ENCODE assay signal across 8 cellular contexts in the genomic region with DNA sequence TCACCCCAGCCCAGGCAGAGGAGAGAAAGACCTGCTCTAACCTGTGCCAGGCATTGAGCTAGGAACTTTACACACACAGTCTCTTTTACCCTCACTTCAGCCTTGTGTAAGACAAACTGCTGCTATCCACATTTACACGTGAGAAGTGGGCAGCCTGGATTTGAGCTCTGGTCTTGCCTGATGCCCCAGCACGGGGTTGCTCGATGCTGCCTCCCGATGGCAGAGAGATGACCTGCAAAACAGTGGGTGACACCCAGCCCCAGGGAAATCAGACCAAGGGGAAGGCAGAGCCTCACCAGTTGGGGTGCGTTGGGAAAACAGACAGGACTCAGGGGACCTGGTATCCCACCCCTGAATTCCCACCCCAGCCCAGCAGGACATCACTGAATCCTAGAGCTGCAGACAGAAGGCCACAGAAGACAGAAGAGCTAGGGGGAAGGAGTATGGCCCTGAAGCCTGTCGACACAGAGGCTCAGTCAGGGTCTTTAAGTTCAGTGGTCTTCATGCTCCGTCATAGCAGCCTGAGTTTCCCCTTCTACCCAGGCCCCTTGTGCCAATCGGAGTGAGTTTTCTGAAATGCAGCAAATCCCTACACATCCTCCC. TPM values are rescaled to one million over a fixed set of nuclear protein-coding genes. Genes with fewer than 3 reads are reported as not detected.
A peak's percentile ranks its signal among the peaks of the same experiment; 100 is the strongest.
DNase-seq lines count a peak whose midpoint lies in the region; ATAC-seq and TF ChIP-seq lines count a peak whose summit lies in the region.

No MANE protein-coding gene starts in this region.

- POLR2A ChIA-PET in activated CD4-positive, alpha-beta T cell treated with anti-CD3 and anti-CD28 coated beads for 36 hours (lab: Charles Lee) = no interaction called here

- DNase-seq in activated CD4-positive, alpha-beta T cell treated with anti-CD3 and anti-CD28 coated beads for 36 hours = peak; percentile 59
- DNase-seq in activated CD4-positive, alpha-beta T cell treated with anti-CD3 and anti-CD28 coated beads for 4 hours = no peak
- DNase-seq in amniotic epithelial cell (ENCODE audit: low read depth) (peak; percentile 40), kidney tubule cell (ENCODE audit: low spot score) (peak; percentile 43), NK-92 (lab: John Stamatoyannopoulos, UW; ENCODE audit: unreplicated experiment) (no peak), NCI-H345 (lab: John Stamatoyannopoulos, UW) (no peak)

- no peaks in the 10 kb centered on the region for H3K27me3 ChIP-seq in Loucy (ENCODE audit: insufficient read depth, low read length, poor library complexity, severe bottlenecking)

- no peaks in the 10 kb centered on the region for H3K9me3 Mint-ChIP-seq in activated CD4-positive, alpha-beta T cell treated with anti-CD3 and anti-CD28 coated beads for 36 hours (ENCODE audit: low read depth)

- H3K4me1 ChIP-seq in Loucy (ENCODE audit: insufficient read depth, low read length, poor library complexity, severe bottlenecking) = peaks cover 19% of the 10 kb centered on the region

- peaks cover 14% of the 10 kb centered on the region for H3K4me1 Mint-ChIP-seq in activated CD4-positive, alpha-beta T cell treated with anti-CD3 and anti-CD28 coated beads for 36 hours

- peak; percentile 76 for TF ChIP-seq CTCF in Loucy (conservative IDR thresholded peaks at IDR 0.05; ENCODE audit: low read length)

- no peaks in the 10 kb centered on the region for H3K36me3 Mint-ChIP-seq in activated CD4-positive, alpha-beta T cell treated with anti-CD3 and anti-CD28 coated beads for 36 hours (ENCODE audit: low read depth)

- H3K27me3 Mint-ChIP-seq in activated CD4-positive, alpha-beta T cell treated with anti-CD3 and anti-CD28 coated beads for 36 hours = peaks cover 43% of the 10 kb centered on the region

- no peaks in the 10 kb centered on the region for H3K9me3 ChIP-seq in Loucy (ENCODE audit: insufficient read depth, low read depth, low read length)

- no peaks in the 10 kb centered on the region for H3K9me2 ChIP-seq in Loucy (replicated peaks; ENCODE audit: low read depth, low read length)

- no peak overlapping the region for H2AFZ ChIP-seq in Loucy (ENCODE audit: low read length)

- H3K4me3 ChIP-seq in Loucy (ENCODE audit: low read length, poor library complexity, severe bottlenecking) = no peak overlapping the region

- H3K4me3 Mint-ChIP-seq in activated CD4-positive, alpha-beta T cell treated with anti-CD3 and anti-CD28 coated beads for 36 hours = no peak overlapping the region

- H3F3A ChIP-seq in Loucy (ENCODE audit: low read depth) = no peaks in the 10 kb centered on the region

- CTCF ChIA-PET in activated CD4-positive, alpha-beta T cell treated with anti-CD3 and anti-CD28 coated beads for 36 hours (lab: Charles Lee) = interaction anchor here (0.6 to 1.3 kb wide), 2 partner anchors 19 to 927 kb away, joined by 3 read pairs; no protein-coding TSS in a partner anchor

- H3K36me3 ChIP-seq in Loucy (ENCODE audit: insufficient read depth, low read length) = no peaks in the 10 kb centered on the region

- no peak overlapping the region for H3K9ac ChIP-seq in Loucy (ENCODE audit: low read depth, low read length, poor library complexity, severe bottlenecking)

- H4K20me1 ChIP-seq in Loucy (ENCODE audit: insufficient read depth, low read length, poor library complexity, severe bottlenecking) = no peaks in the 10 kb centered on the region

- H3K79me2 ChIP-seq in Loucy (ENCODE audit: insufficient read depth, low read length) = no peaks in the 10 kb centered on the region

- ATAC-seq in activated CD4-positive, alpha-beta T cell treated with anti-CD3 and anti-CD28 coated beads for 36 hours = peak; percentile 39
- no peak for ATAC-seq in GM19455 (IDR thresholded peaks at IDR 0.05; ENCODE audit: unreplicated experiment)

- no peak overlapping the region for H3K27ac Mint-ChIP-seq in activated CD4-positive, alpha-beta T cell treated with anti-CD3 and anti-CD28 coated beads for 36 hours

- H3K4me2 ChIP-seq in Loucy (ENCODE audit: low read depth, low read length, poor library complexity, severe bottlenecking) = peak overlapping the region; percentile 75

- intact Hi-C loops in activated CD4-positive, alpha-beta T cell treated with anti-CD3 and anti-CD28 coated beads for 36 hours (cut with DNase I, micrococcal nuclease) = no loop called here

RNA-seq across cellular contexts. Expression of a gene that starts 1.0 kb away (rescaled TPM):
- total RNA-seq in activated CD4-positive, alpha-beta T cell treated with anti-CD3 and anti-CD28 coated beads for 36 hours = not detected

RNA-seq across cellular contexts. Expression of a gene that starts 41.3 kb away (rescaled TPM):
- not detected for total RNA-seq in activated CD4-positive, alpha-beta T cell treated with anti-CD3 and anti-CD28 coated beads for 36 hours

RNA-seq across cellular contexts. Expression of a gene that starts 44.4 kb away (rescaled TPM):
- total RNA-seq in activated CD4-positive, alpha-beta T cell treated with anti-CD3 and anti-CD28 coated beads for 36 hours = not detected

Comparison
In these comparisons a context has a peak if more than half of its experiments do, and no peak if none do; other contexts are left out.
1. DNase-seq: peak in activated CD4-positive, alpha-beta T cell treated with anti-CD3 and anti-CD28 coated beads for 36 hours (single experiment), amniotic epithelial cell (single experiment) and kidney tubule cell (single experiment); none in activated CD4-positive, alpha-beta T cell treated with anti-CD3 and anti-CD28 coated beads for 4 hours (0 of 2), NK-92 (single experiment) and NCI-H345 (single experiment).